1 cellular context compared by ENCODE assay signal in genomic region chr6:13614126-13614925, GRCh38.
TF ChIP-seq lines count a peak whose summit lies in the region.

No MANE protein-coding gene starts in this region.

TF ChIP-seq in K562, 482 proteins besides CTCF, POLR2A, EP300 and RAD21 (continued from another document):
- TF ChIP-seq E2F1 (CRISPR knock-in tag; IDR thresholded peaks at IDR 0.05): 0 out of 2 replicates have a peak, but pooled peaks have one; percentile 8
- TF ChIP-seq RB1 (IDR thresholded peaks at IDR 0.05; ENCODE audit: low read depth): peak; percentile 10; the same call in 1 of the 2 replicates
- TF ChIP-seq ELF4 (CRISPR knock-in tag; IDR thresholded peaks at IDR 0.05): no peak
- TF ChIP-seq ZNF12 (CRISPR knock-in tag; IDR thresholded peaks at IDR 0.05): 0 out of 2 replicates have a peak, but pooled peaks have one; percentile 42
- TF ChIP-seq GTF2E2 (tag; IDR thresholded peaks at IDR 0.05): peak; percentile 6
- peak; percentile 70; the same call in 1 of the 2 replicates for TF ChIP-seq ZBTB43 (CRISPR knock-in tag; IDR thresholded peaks at IDR 0.05)
- TF ChIP-seq TFAM (CRISPR knock-in tag; conservative IDR thresholded peaks at IDR 0.05): no peak
- TF ChIP-seq IRF1 (CRISPR knock-in tag; IDR thresholded peaks at IDR 0.05; ENCODE audit: borderline replicate concordance): 0 out of 2 replicates have a peak, but pooled peaks have one; percentile 31
- TF ChIP-seq ZNF217 (CRISPR knock-in tag; IDR thresholded peaks at IDR 0.05): no peak
- TF ChIP-seq CHD1 (IDR thresholded peaks at IDR 0.05; ENCODE audit: low read length): peak; percentile 70
- 0 out of 2 replicates have a peak, but pooled peaks have one; percentile 25 for TF ChIP-seq SMARCC2 (IDR thresholded peaks at IDR 0.05; ENCODE audit: low read depth)
- TF ChIP-seq STAT6 (CRISPR knock-in tag; IDR thresholded peaks at IDR 0.05): 0 out of 2 replicates have a peak, but pooled peaks have one; percentile 25
- TF ChIP-seq RUNX1 (IDR thresholded peaks at IDR 0.05; ENCODE audit: low read depth): no peak
- TF ChIP-seq BRD4 (IDR thresholded peaks at IDR 0.05): peak; percentile 65
- 0 out of 2 replicates have a peak, but pooled peaks have one; percentile 17 for TF ChIP-seq ZNF592 (IDR thresholded peaks at IDR 0.05)
- no peak for TF ChIP-seq NEUROD1 (IDR thresholded peaks at IDR 0.05; ENCODE audit: borderline replicate concordance, low read depth, low read length, partially characterized antibody)
- no peak for TF ChIP-seq ZBTB5 (IDR thresholded peaks at IDR 0.05)
- TF ChIP-seq MCM5 (IDR thresholded peaks at IDR 0.05; ENCODE audit: low read depth): no peak
- 0 out of 2 replicates have a peak, but pooled peaks have one; percentile 10 for TF ChIP-seq CBX1 (IDR thresholded peaks at IDR 0.05; ENCODE audit: low read depth)
- no peak for TF ChIP-seq THRB (CRISPR knock-in tag; conservative IDR thresholded peaks at IDR 0.05)
- TF ChIP-seq YY1 (IDR thresholded peaks at IDR 0.05; ENCODE audit: borderline replicate concordance in 1 of 3, control insufficient read depth in 1 of 3, extremely low read depth in 1 of 3, insufficient read depth in 3 of 3, insufficient read length in 1 of 3, insufficient replicate concordance in 2 of 3, low read depth in 1 of 3, low read length in 2 of 3): peak in 2 of 3 experiments; percentile 1 to 25
- TF ChIP-seq HDAC2 (IDR thresholded peaks at IDR 0.05): no peak
- 0 out of 4 replicates have a peak, but pooled peaks of 1 of the 2 experiments have one; percentile 7 for TF ChIP-seq SRF (CRISPR knock-in tag; IDR thresholded peaks at IDR 0.05)
- TF ChIP-seq FOSL1 (tag; conservative IDR thresholded peaks at IDR 0.05): peak; percentile 2; the same call in 1 of the 2 replicates
- peak; percentile 9; the same call in 1 of the 2 replicates for TF ChIP-seq ZNF143 (CRISPR knock-in tag; IDR thresholded peaks at IDR 0.05)
- TF ChIP-seq ZNF232 (CRISPR knock-in tag; IDR thresholded peaks at IDR 0.05): peak; percentile 85; the same call in 1 of the 2 replicates
- TF ChIP-seq ZNF395 (CRISPR knock-in tag; IDR thresholded peaks at IDR 0.05): no peak; the same call in 1 of the 2 replicates
